ENCODE assay signal across 13 cellular contexts in genomic region chr6:111291334-111291705, GRCh38.
A peak's percentile ranks its signal among the peaks of the same experiment; 100 is the strongest.
DNase-seq lines count a peak whose midpoint lies in the region; ATAC-seq and TF ChIP-seq lines count a peak whose summit lies in the region.
"Had no signal": no experiment of that assay in that cellular context is flagged by ENCODE, and none has a peak within 500 bp of the region (broad histone marks: within the 10 kb centered on the region; RNA-seq: fewer than 3 reads in every experiment).

No MANE protein-coding gene starts in this region.

- no peak overlapping the region for H3K4me3 ChIP-seq in iPS-20b (ENCODE audit: low read length)
- H3K4me3 ChIP-seq: right lobe of liver had no signal

- H3K9ac ChIP-seq in iPS-20b (ENCODE audit: low read depth, low read length): no peak overlapping the region

- ATAC-seq in GM18858 (IDR thresholded peaks at IDR 0.05; ENCODE audit: unreplicated experiment): peak; percentile 11
- ATAC-seq in GM21619 (IDR thresholded peaks at IDR 0.05; ENCODE audit: unreplicated experiment): peak; percentile 17
- peak; percentile 18 for ATAC-seq in HG03196 (IDR thresholded peaks at IDR 0.05; ENCODE audit: unreplicated experiment)
- ATAC-seq: right lobe of liver had no signal

- no peak for TF ChIP-seq CTCF in GM20000 (IDR thresholded peaks at IDR 0.05; ENCODE audit: extremely low read depth, missing control alignments)

- DNase-seq in NCI-H2081 (lab: John Stamatoyannopoulos, UW): no peak
- no peak for DNase-seq in GM20000 (ENCODE audit: low spot score)
- DNase-seq in NCI-H2171 (lab: John Stamatoyannopoulos, UW): no peak
- DNase-seq in kidney glomerular epithelial cell (lab: John Stamatoyannopoulos, UW): no peak
- DNase-seq: activated naive CD4-positive, alpha-beta T cell; naive B cell; NCI-H1436 treated with DMSO at 0.1 percent for 48 hours; NCI-H748 treated with DMSO at 0.1 percent for 48 hours; right lobe of liver had no signal

- H3K36me3 ChIP-seq in iPS-20b (ENCODE audit: insufficient read depth, low read depth, low read length): no peaks in the 10 kb centered on the region
- H3K36me3 ChIP-seq: right lobe of liver had no signal

- no peaks in the 10 kb centered on the region for H3K9me3 ChIP-seq in iPS-20b (ENCODE audit: insufficient read depth, low read depth, low read length)
- H3K9me3 ChIP-seq: right lobe of liver had no signal

- H3K27me3 ChIP-seq in iPS-20b (ENCODE audit: insufficient read depth, low read length): no peaks in the 10 kb centered on the region
- H3K27me3 ChIP-seq: right lobe of liver had no signal

- H3K27ac ChIP-seq in iPS-20b (ENCODE audit: low read length): peak overlapping the region; percentile 8
- H3K27ac ChIP-seq: right lobe of liver had no signal

- H3K4me1 ChIP-seq in iPS-20b (ENCODE audit: insufficient read depth, low read length): peaks cover 7% of the 10 kb centered on the region; the same call in 1 of the 2 replicates
- H3K4me1 ChIP-seq: right lobe of liver had no signal
